In the genomic region with DNA sequence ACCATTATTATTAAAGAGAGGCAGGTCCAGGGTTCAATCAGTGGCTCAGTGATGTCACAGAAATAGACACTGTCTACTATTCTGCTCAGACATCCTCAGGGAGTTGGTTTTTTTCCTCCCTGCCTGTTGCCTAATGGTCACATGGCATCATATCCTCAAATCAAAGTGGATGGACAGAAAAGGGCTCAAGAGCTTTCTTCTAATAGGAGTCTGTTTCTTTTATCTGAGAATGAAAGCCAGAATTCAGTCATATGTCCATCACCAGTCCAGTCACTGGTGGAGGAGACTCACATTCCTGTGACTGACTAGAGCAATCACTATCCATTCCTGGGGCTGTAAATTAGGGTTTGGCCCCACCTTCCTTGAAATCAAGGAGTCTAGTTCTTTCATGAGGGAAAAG, we compare ENCODE assay signal across 1 cellular context.
A peak's percentile ranks its signal among the peaks of the same experiment; 100 is the strongest.
TF ChIP-seq lines count a peak whose summit lies in the region.

No MANE protein-coding gene starts in this region.

TF ChIP-seq in HepG2, 621 proteins besides CTCF, POLR2A, EP300 and RAD21:
- TF ChIP-seq TRIM22 (IDR thresholded peaks at IDR 0.05) (no peak), CREB1 (IDR thresholded peaks at IDR 0.05) (0 out of 2 replicates have a peak, but pooled peaks have one; percentile 16), CREB1 (CRISPR knock-in tag; IDR thresholded peaks at IDR 0.05) (no peak)
TF ChIP-seq in HepG2: peak in this region for 1.
